ENCODE assay signal across 8 cellular contexts in genomic region chr10:17586741-17587720, GRCh38. TPM values are rescaled to one million over a fixed set of nuclear protein-coding genes. Genes with fewer than 3 reads are reported as not detected.
DNase-seq lines count a peak whose midpoint lies in the region; ATAC-seq and TF ChIP-seq lines count a peak whose summit lies in the region.

No MANE protein-coding gene starts in this region.

- DNase-seq in Calu3 (peak; percentile 6), epithelial cell of prostate (ENCODE audit: low read depth, low spot score) (no peak), NCI-H526 treated with DMSO at 0.1 percent for 48 hours (lab: John Stamatoyannopoulos, UW) (no peak), colonic mucosa (no peak), upper lobe of right lung (no peak)
- DNase-seq in Jurkat, Clone E6-1 (ENCODE audit: low read depth, low spot score), result peak; percentile 31

- H3K9ac ChIP-seq in colonic mucosa (ENCODE audit: low read depth in 2 of 2, low read length in 2 of 2), result no peak overlapping the region

- no peaks in the 10 kb centered on the region for H3K27me3 ChIP-seq in colonic mucosa
- H3K27me3 ChIP-seq in upper lobe of right lung, result no peaks in the 10 kb centered on the region

- no peak overlapping the region for H3K4me3 ChIP-seq in Jurkat, Clone E6-1 (ENCODE audit: low read length)
- H3K4me3 ChIP-seq in colonic mucosa (no peak overlapping the region), upper lobe of right lung (no peak overlapping the region)

- intact Hi-C loops in Calu3 (cut with micrococcal nuclease; ENCODE audit: unreplicated experiment), result loop anchor here (10.0 kb wide), 1 partner anchor 132 kb away; the partner anchor contains the start of gene ST8SIA6
- intact Hi-C loops in colonic mucosa (cut with DNase I), result no loop called here
- intact Hi-C loops in upper lobe of right lung (cut with DNase I), result no loop called here

- H3K4me3 Mint-ChIP-seq in Calu3 (ENCODE audit: low read depth, unreplicated experiment), result no peak overlapping the region

- CTCF ChIA-PET in Calu3 (lab: Charles Lee), result interaction anchor here (0.5 to 1.0 kb wide), 3 partner anchors 35 to 1117 kb away, joined by 3 read pairs; no protein-coding TSS in a partner anchor

- H3K4me1 ChIP-seq in colonic mucosa (no peaks in the 10 kb centered on the region), upper lobe of right lung (no peaks in the 10 kb centered on the region)

- no peaks in the 10 kb centered on the region for H3K9me3 ChIP-seq in colonic mucosa
- no peaks in the 10 kb centered on the region for H3K9me3 ChIP-seq in upper lobe of right lung

- no peaks in the 10 kb centered on the region for H3K36me3 ChIP-seq in colonic mucosa
- H3K36me3 ChIP-seq in upper lobe of right lung, result no peaks in the 10 kb centered on the region

- H3K27me3 Mint-ChIP-seq in Calu3 (ENCODE audit: unreplicated experiment), result no peaks in the 10 kb centered on the region

- no peak overlapping the region for H3K27ac Mint-ChIP-seq in Calu3 (ENCODE audit: unreplicated experiment)

- H3K36me3 Mint-ChIP-seq in Calu3 (ENCODE audit: insufficient read depth, unreplicated experiment), result no peaks in the 10 kb centered on the region

- H3K27ac ChIP-seq in epithelial cell of prostate (peak overlapping the region; percentile 20), colonic mucosa (no peak overlapping the region), upper lobe of right lung (no peak overlapping the region)

- no peaks in the 10 kb centered on the region for H3K9me3 Mint-ChIP-seq in Calu3 (ENCODE audit: low read depth, unreplicated experiment)

- TF ChIP-seq CTCF in Calu3 (IDR thresholded peaks at IDR 0.05; ENCODE audit: unreplicated experiment) (no peak), colonic mucosa (IDR thresholded peaks at IDR 0.05) (no peak), upper lobe of right lung (IDR thresholded peaks at IDR 0.05) (no peak)

- ATAC-seq in GM19467 (IDR thresholded peaks at IDR 0.05; ENCODE audit: unreplicated experiment) (peak; percentile 72), upper lobe of right lung (no peak)
- no peak for ATAC-seq in activated CD4-positive, CD25-positive, alpha-beta regulatory T cell treated with anti-CD3 and anti-CD28 coated beads, Interleukin-2, amount 50 U/mL, for 24 hours

- peaks cover 7% of the 10 kb centered on the region for H3K4me1 Mint-ChIP-seq in Calu3 (ENCODE audit: low read depth, unreplicated experiment)

- no TSS peak for BruUV-seq in Calu3 (replicated peaks; lab: Mats Ljungman, UMichigan)

RNA-seq across cellular contexts. Expression of gene HACD1, which starts 30.1 kb away (rescaled TPM):
- total RNA-seq in Calu3 (2022) (13.2 and 17.3 TPM in 2 replicates), colonic mucosa (10 to 100 TPM in 1 of 2 donors, 1 to 10 TPM in 1; 3.4 to 16.6 TPM), upper lobe of right lung (34.3 TPM)
- polyA plus RNA-seq in Jurkat, Clone E6-1 (2012; ENCODE audit: insufficient read depth, insufficient read length), result 62.4 TPM

RNA-seq across cellular contexts. Expression of gene STAM, which starts 56.9 kb away (rescaled TPM):
- total RNA-seq in Calu3 (2022), result 16.6 and 17.0 TPM in 2 replicates
- polyA plus RNA-seq in Jurkat, Clone E6-1 (2012; ENCODE audit: insufficient read depth, insufficient read length), result 27.7 TPM
- total RNA-seq in colonic mucosa, result 10 to 100 TPM; 16.5 to 16.8 TPM
- total RNA-seq in upper lobe of right lung, result 35.4 TPM

Comparison
In these comparisons a context has a peak if more than half of its experiments do, and no peak if none do; other contexts are left out.
1. DNase-seq: peak in Calu3 (single experiment) and Jurkat, Clone E6-1 (single experiment); none in epithelial cell of prostate (single experiment), NCI-H526 treated with DMSO at 0.1 percent for 48 hours (single experiment), colonic mucosa (single experiment) and upper lobe of right lung (single experiment).